Comparison of ENCODE assay signal across 22 cellular contexts in the genomic region with DNA sequence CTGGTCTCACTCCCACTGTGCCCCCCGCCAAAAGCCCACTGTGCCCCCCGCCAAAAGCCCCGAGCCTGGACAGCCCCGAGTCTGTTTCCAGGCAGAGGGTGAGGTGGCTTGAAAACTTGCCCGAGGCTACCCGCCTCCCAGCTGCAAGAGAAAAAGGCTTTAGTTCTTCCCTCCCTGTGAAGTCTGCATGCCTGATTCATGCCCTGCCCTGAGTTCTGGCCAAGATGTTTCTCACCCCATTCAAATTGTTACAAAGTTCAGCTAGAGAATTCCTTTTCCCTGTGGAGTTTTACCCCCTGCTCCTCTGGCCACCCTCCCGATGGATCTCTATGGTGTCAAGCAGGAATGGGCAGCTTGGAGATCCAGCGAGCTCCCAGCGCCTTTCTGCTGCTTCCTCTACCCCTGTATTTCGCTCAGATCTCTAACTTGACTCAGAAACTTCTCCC.
A peak's percentile ranks its signal among the peaks of the same experiment; 100 is the strongest.
DNase-seq lines count a peak whose midpoint lies in the region; ATAC-seq, FAIRE-seq and TF ChIP-seq lines count a peak whose summit lies in the region.
"Had no signal": no experiment of that assay in that cellular context is flagged by ENCODE, and none has a peak within 500 bp of the region (broad histone marks: within the 10 kb centered on the region; RNA-seq: fewer than 3 reads in every experiment).

No MANE protein-coding gene starts in this region.

- H2BK15ac ChIP-seq in mesendoderm (replicated peaks; ENCODE audit: low read depth), result no peak overlapping the region

- ATAC-seq in HG03439 (IDR thresholded peaks at IDR 0.05; ENCODE audit: unreplicated experiment), result no peak
- ATAC-seq in left colon, result no peak
- ATAC-seq: psoas muscle; stimulated activated naive B cell treated with anti-CD40 and anti-IgM and Interleukin-4, amounts not matched to agents 10 μg/mL and 1 μg/mL and 100 μg/mL, for 72 hours had no signal

- no peak for TF ChIP-seq POLR2A in GM12891 (IDR thresholded peaks at IDR 0.05; ENCODE audit: low read depth, low read length)

- H3K27me3 ChIP-seq in SJCRH30 (no peaks in the 10 kb centered on the region), mesendoderm (ENCODE audit: insufficient read depth, low read length, poor library complexity) (no peaks in the 10 kb centered on the region)
- H3K27me3 ChIP-seq: BLaER1 treated with 17β-estradiol and CSF1 and Interleukin-3, amounts not matched to agents 10 nM and 100 nM had no signal

- no peak overlapping the region for H3K18ac ChIP-seq in mesendoderm (ENCODE audit: low read length)

- H3K4me3 ChIP-seq in SJCRH30 (peak overlapping the region; percentile 46), mesendoderm (ENCODE audit: low read length) (no peak overlapping the region)
- H3K4me3 ChIP-seq: BLaER1 treated with 17β-estradiol and CSF1 and Interleukin-3, amounts not matched to agents 10 nM and 100 nM; psoas muscle; thoracic aorta had no signal

- no peak overlapping the region for H3K23ac ChIP-seq in mesendoderm (ENCODE audit: low read length)

- H3K4me1 ChIP-seq in SJCRH30 (no peaks in the 10 kb centered on the region), mesendoderm (ENCODE audit: control insufficient read depth, low read depth, low read length) (no peaks in the 10 kb centered on the region)
- H3K4me1 ChIP-seq: BLaER1 treated with 17β-estradiol and CSF1 and Interleukin-3, amounts not matched to agents 10 nM and 100 nM; psoas muscle had no signal

- peak; percentile 81 for DNase-seq in ELF-1 (ENCODE audit: low read depth, low spot score)
- DNase-seq in SJCRH30, result peak in 1 of 2 experiments; percentile 29
- peak in 10 of 61 donors; percentile 7 to 73 (median 17) for DNase-seq in caudate nucleus (lab: John Stamatoyannopoulos, UW)
- peak; percentile 45 for DNase-seq in mesendoderm
- no peak for DNase-seq in left colon
- no peak for DNase-seq in AG08395 (ENCODE audit: low spot score)
- DNase-seq in GM12891 (ENCODE audit: insufficient read length, low spot score), result no peak
- DNase-seq: activated CD4-positive, alpha-beta T cell treated with anti-CD3 and anti-CD28 coated beads, Interleukin-2, amount 10 ng/mL, durations not matched to agents 24 days and 14 days; erythroblast; GDM1; KBM-7; MV-4-11; NCI-H187; NCI-H2227 treated with DMSO at 0.1 percent for 48 hours; NK-92 treated with Interleukin-12 subunit alpha and Interleukin-12 subunit beta, amount 100 ng/mL, for 24 hours; psoas muscle; RPMI8226; stimulated activated CD4-positive, alpha-beta T cell treated with anti-CD3 and anti-CD28 coated beads, Interleukin-1b, Interleukin-23, amount 100 ng/mL, for 48 hours; stimulated activated naive B cell treated with anti-CD40 and anti-IgM and Interleukin-4, amounts not matched to agents 10 μg/mL and 1 μg/mL and 100 μg/mL, for 72 hours had no signal

- WGBS in mesendoderm (ENCODE audit: extremely low coverage, insufficient coverage, low lambda C conversion rate), result no CpG with 5 or more reads among the region's 10 CpGs

- peak overlapping the region; percentile 49 for H3K27ac ChIP-seq in SJCRH30
- H3K27ac ChIP-seq in caudate nucleus (ENCODE audit: low read depth, low read length), result peak overlapping the region; percentile 8
- peak overlapping the region; percentile 36 for H3K27ac ChIP-seq in mesendoderm (ENCODE audit: low read depth, low read length)
- H3K27ac ChIP-seq: BLaER1 treated with 17β-estradiol and CSF1 and Interleukin-3, amounts not matched to agents 10 nM and 100 nM; psoas muscle; thoracic aorta had no signal

- H3K9me3 ChIP-seq in SJCRH30 (replicated peaks), result 0 out of 2 replicates have a peak, but pooled peaks cover 3% of the 10 kb centered on the region
- H3K9me3 ChIP-seq: BLaER1 treated with 17β-estradiol and CSF1 and Interleukin-3, amounts not matched to agents 10 nM and 100 nM; psoas muscle; thoracic aorta had no signal

- no peak overlapping the region for H3K4ac ChIP-seq in mesendoderm (ENCODE audit: low read depth, low read length)

- H3K79me2 ChIP-seq in mesendoderm (ENCODE audit: control insufficient read depth, insufficient read depth, low read length), result no peaks in the 10 kb centered on the region

- no peak overlapping the region for H2BK5ac ChIP-seq in mesendoderm (ENCODE audit: low read length)

- no peak for FAIRE-seq in GM12891 (lab: Jason Lieb, UNC)

- H3K4me2 ChIP-seq in mesendoderm (ENCODE audit: low read length), result no peak overlapping the region
- H3K4me2 ChIP-seq: BLaER1 treated with 17β-estradiol and CSF1 and Interleukin-3, amounts not matched to agents 10 nM and 100 nM had no signal

- H2AK5ac ChIP-seq in mesendoderm (ENCODE audit: low read length), result no peak overlapping the region

- intact Hi-C loops in left colon (cut with DNase I, micrococcal nuclease), result no loop called here

- no peaks in the 10 kb centered on the region for H3K79me1 ChIP-seq in mesendoderm (ENCODE audit: low read length)

- no peaks in the 10 kb centered on the region for H3K36me3 ChIP-seq in SJCRH30
- H3K36me3 ChIP-seq in mesendoderm (ENCODE audit: control insufficient read depth, insufficient read depth, low read length), result no peaks in the 10 kb centered on the region
- H3K36me3 ChIP-seq: BLaER1 treated with 17β-estradiol and CSF1 and Interleukin-3, amounts not matched to agents 10 nM and 100 nM; thoracic aorta had no signal

- H3K9ac ChIP-seq in mesendoderm (ENCODE audit: low read length), result no peak overlapping the region
- H3K9ac ChIP-seq: BLaER1 treated with 17β-estradiol and CSF1 and Interleukin-3, amounts not matched to agents 10 nM and 100 nM had no signal

- H4K5ac ChIP-seq in mesendoderm (ENCODE audit: low read length), result no peak overlapping the region

- H3K56ac ChIP-seq in mesendoderm (ENCODE audit: low read length), result no peak overlapping the region

- no peak overlapping the region for H2BK120ac ChIP-seq in mesendoderm (ENCODE audit: low read depth, low read length)

- no peak overlapping the region for H4K8ac ChIP-seq in mesendoderm (ENCODE audit: low read depth, low read length)

TF ChIP-seq in GM12891, 5 proteins besides CTCF, POLR2A, EP300 and RAD21:
- no peak for TF ChIP-seq POU2F2 (IDR thresholded peaks at IDR 0.05; ENCODE audit: low read depth, low read length)
- no peak for TF ChIP-seq PAX5 (IDR thresholded peaks at IDR 0.05; ENCODE audit: insufficient read depth, low read length, severe bottlenecking)
- no peak for TF ChIP-seq TAF1 (IDR thresholded peaks at IDR 0.05; ENCODE audit: low read depth, low read length)
- no peak for TF ChIP-seq SPI1 (IDR thresholded peaks at IDR 0.05; ENCODE audit: low read depth, low read length)
- no peak for TF ChIP-seq POLR2AphosphoS5 (IDR thresholded peaks at IDR 0.05; ENCODE audit: low read depth, low read length)

Comparison
In these comparisons a context has a peak if more than half of its experiments do, and no peak if none do; other contexts are left out.
1. DNase-seq: peak in ELF-1 (single experiment) and mesendoderm (single experiment); none in left colon (0 of 2), AG08395 (single experiment) and GM12891 (single experiment).
2. Peak in every context shown above with its lines, with median percentiles within 50 percentile points of each other: H3K27ac ChIP-seq.